In genomic region chr16:13995194-13995593, GRCh38 we compare ENCODE assay signal across 16 cellular contexts.
A peak's percentile ranks its signal among the peaks of the same experiment; 100 is the strongest.
DNase-seq lines count a peak whose midpoint lies in the region; ATAC-seq, FAIRE-seq and TF ChIP-seq lines count a peak whose summit lies in the region.
"Had no signal": no experiment of that assay in that cellular context is flagged by ENCODE, and none has a peak within 500 bp of the region (broad histone marks: within the 10 kb centered on the region; RNA-seq: fewer than 3 reads in every experiment).

No MANE protein-coding gene starts in this region.

- H3K9ac ChIP-seq in HepG2 (ENCODE audit: insufficient read depth, low read depth, low read length): no peak overlapping the region
- H3K9ac ChIP-seq in skeletal muscle tissue (ENCODE audit: low read depth in 1 of 3, low read length in 3 of 3): peak overlapping the region in 2 of 3 donors; percentile 26 to 52
- H3K9ac ChIP-seq: BLaER1 treated with 17β-estradiol and CSF1 and Interleukin-3, amounts not matched to agents 10 nM and 100 nM had no signal

- no peak overlapping the region for H2AFZ ChIP-seq in HepG2 (ENCODE audit: low read length)

- H3K27ac ChIP-seq in heart right ventricle: peak overlapping the region; percentile 61 to 86 (median 83)
- H3K27ac ChIP-seq in coronary artery: no peak overlapping the region
- no peak overlapping the region for H3K27ac ChIP-seq in HepG2 (ENCODE audit: extremely low read length, insufficient read depth, low read length)
- peak overlapping the region; percentile 92 for H3K27ac ChIP-seq in skeletal muscle tissue (ENCODE audit: low read depth, low read length)

- H3K4me2 ChIP-seq in HepG2 (ENCODE audit: low read depth, low read length): peak overlapping the region; percentile 34

- H4K20me1 ChIP-seq in HepG2 (ENCODE audit: insufficient read depth, low read length): no peaks in the 10 kb centered on the region
- H4K20me1 ChIP-seq: BLaER1 treated with 17β-estradiol and CSF1 and Interleukin-3, amounts not matched to agents 10 nM and 100 nM had no signal

- TF ChIP-seq CTCF in heart right ventricle (IDR thresholded peaks at IDR 0.05) (no peak), coronary artery (IDR thresholded peaks at IDR 0.05) (no peak), HepG2 (CRISPR knock-in tag; IDR thresholded peaks at IDR 0.05) (no peak)

- DNase-seq in heart right ventricle (no peak), left ventricle myocardium superior (no peak), coronary artery (ENCODE audit: low spot score) (peak; percentile 22), HepG2 (ENCODE audit: low spot score) (peak; percentile 45), SIG-M5 (lab: John Stamatoyannopoulos, UW) (no peak)
- no peak for DNase-seq in activated CD4-positive, alpha-beta memory T cell treated with anti-CD3 and anti-CD28 coated beads, Interleukin-2, amount 10 ng/mL, durations not matched to agents 7 days and 5 days
- DNase-seq: ACHN; CD4-positive, CD25-positive, alpha-beta regulatory T cell; DMS79 treated with DMSO at 0.1 percent for 48 hours; EL; GDM1 had no signal

- no peak overlapping the region for H3K27ac Mint-ChIP-seq in activated CD4-positive, alpha-beta memory T cell treated with anti-CD3 and anti-CD28 coated beads, Interleukin-2, amount 10 ng/mL, durations not matched to agents 7 days and 5 days
- H3K27ac Mint-ChIP-seq: CD4-positive, CD25-positive, alpha-beta regulatory T cell had no signal

- intact Hi-C loops in heart right ventricle (cut with DNase I) (loop anchor here in 3 of 10 donors (5.0 kb wide), 2 partner anchors 33 to 58 kb away; no protein-coding TSS in a partner anchor), left ventricle myocardium superior (cut with micrococcal nuclease) (loop anchor here (10.0 kb wide), 1 partner anchor 70 kb away; the partner anchor contains the start of gene ERCC4), HepG2 (cut with micrococcal nuclease; ENCODE audit: unreplicated experiment) (no loop called here)

- 81 to 90% methylated on average over 1 of the region's 1 CpG for WGBS in heart right ventricle, 2 donors
- 3% methylated on average over 1 of the region's 1 CpG for WGBS in HepG2 (ENCODE audit: low lambda C conversion rate)

- no peaks in the 10 kb centered on the region for H3K27me3 Mint-ChIP-seq in activated CD4-positive, alpha-beta memory T cell treated with anti-CD3 and anti-CD28 coated beads, Interleukin-2, amount 10 ng/mL, durations not matched to agents 7 days and 5 days
- H3K27me3 Mint-ChIP-seq: CD4-positive, CD25-positive, alpha-beta regulatory T cell had no signal

- no peak overlapping the region for H3K4me3 Mint-ChIP-seq in activated CD4-positive, alpha-beta memory T cell treated with anti-CD3 and anti-CD28 coated beads, Interleukin-2, amount 10 ng/mL, durations not matched to agents 7 days and 5 days

- H3K9me3 Mint-ChIP-seq in activated CD4-positive, alpha-beta memory T cell treated with anti-CD3 and anti-CD28 coated beads, Interleukin-2, amount 10 ng/mL, durations not matched to agents 7 days and 5 days: no peaks in the 10 kb centered on the region
- H3K9me3 Mint-ChIP-seq: CD4-positive, CD25-positive, alpha-beta regulatory T cell had no signal

- POLR2A ChIA-PET in HepG2 (lab: Yijun Ruan, JAX): interaction anchor here (1.0 kb wide), 1 partner anchor 17 kb away, joined by 3 read pairs; no protein-coding TSS in a partner anchor
- POLR2A ChIA-PET in activated CD4-positive, alpha-beta memory T cell treated with anti-CD3 and anti-CD28 coated beads, Interleukin-2, amount 10 ng/mL, durations not matched to agents 7 days and 5 days (lab: Charles Lee): no interaction called here

- H3K4me1 Mint-ChIP-seq in activated CD4-positive, alpha-beta memory T cell treated with anti-CD3 and anti-CD28 coated beads, Interleukin-2, amount 10 ng/mL, durations not matched to agents 7 days and 5 days: peaks cover 6% of the 10 kb centered on the region

- FAIRE-seq in HepG2 (lab: Jason Lieb, UNC): peak; percentile 82
- FAIRE-seq: GM12892, H1 had no signal

- ATAC-seq in heart right ventricle (no peak), left ventricle myocardium superior (no peak), HepG2 (peak; percentile 69)

- H3K27me3 ChIP-seq in heart right ventricle (no peaks in the 10 kb centered on the region), HepG2 (ENCODE audit: control insufficient read depth in 1 of 2, insufficient read depth in 2 of 2, low read length in 2 of 2) (peaks cover 0 to 14% of the 10 kb centered on the region in 2 experiments; a peak in 2 of 5 replicates), skeletal muscle tissue (ENCODE audit: control insufficient read depth in 3 of 3, insufficient read depth in 3 of 3, low read length in 3 of 3) (no peaks in the 10 kb centered on the region)
- H3K27me3 ChIP-seq: BLaER1 treated with 17β-estradiol and CSF1 and Interleukin-3, amounts not matched to agents 10 nM and 100 nM had no signal

- no peak for TF ChIP-seq POLR2A in HepG2 (IDR thresholded peaks at IDR 0.05; ENCODE audit: insufficient read depth in 1 of 2, low read depth in 2 of 2, low read length in 2 of 2)

- H3K4me1 ChIP-seq in heart right ventricle (peaks cover 5 to 52% (median 33%) of the 10 kb centered on the region in 9 donors), HepG2 (ENCODE audit: insufficient read depth, low read length) (peaks cover 46% of the 10 kb centered on the region), skeletal muscle tissue (ENCODE audit: control insufficient read depth in 3 of 3, insufficient read depth in 3 of 3, low read length in 3 of 3) (peaks cover 16 to 27% (median 17%) of the 10 kb centered on the region in 3 donors)
- H3K4me1 ChIP-seq: HAP-1 had no signal

- TF ChIP-seq RAD21 in HepG2 (CRISPR knock-in tag; IDR thresholded peaks at IDR 0.05): no peak

- no peak overlapping the region for H3K4me3 ChIP-seq in heart right ventricle
- H3K4me3 ChIP-seq in coronary artery: no peak overlapping the region
- H3K4me3 ChIP-seq in HepG2 (replicated peaks in 1 of 3; ENCODE audit: insufficient read depth in 1 of 3, low read depth in 2 of 3, low read length in 3 of 3): no peak overlapping the region
- peak overlapping the region in 2 of 3 donors; percentile 24 to 70 for H3K4me3 ChIP-seq in skeletal muscle tissue (ENCODE audit: low read length in 3 of 3)
- H3K4me3 ChIP-seq: BLaER1 treated with 17β-estradiol and CSF1 and Interleukin-3, amounts not matched to agents 10 nM and 100 nM; HAP-1 had no signal

- in situ Hi-C loops in HepG2 (cut with HindIII; ENCODE audit: extremely low pct_ligation_motif_present, low pct_unique_long_range_greater_than_20kb): no loop called here

- BruUV-seq in HepG2 (replicated peaks; lab: Mats Ljungman, UMichigan): no TSS peak

- TF ChIP-seq EP300 in HepG2 (IDR thresholded peaks at IDR 0.05; ENCODE audit: low read depth in 2 of 2, low read length in 2 of 2) (peak in 1 of 2 experiments; percentile 33; a peak in 1 of 4 replicates), HepG2 (CRISPR knock-in tag; IDR thresholded peaks at IDR 0.05; ENCODE audit: borderline replicate concordance) (no peak)

- H3K36me3 ChIP-seq in heart right ventricle (no peaks in the 10 kb centered on the region), HepG2 (replicated peaks in 1 of 2; ENCODE audit: control insufficient read depth in 1 of 2, insufficient read depth in 2 of 2, low read length in 2 of 2) (no peaks in the 10 kb centered on the region), skeletal muscle tissue (ENCODE audit: control insufficient read depth in 3 of 3, insufficient read depth in 3 of 3, low read length in 3 of 3) (no peaks in the 10 kb centered on the region)
- H3K36me3 ChIP-seq: BLaER1 treated with 17β-estradiol and CSF1 and Interleukin-3, amounts not matched to agents 10 nM and 100 nM; HAP-1 had no signal

- H3K36me3 Mint-ChIP-seq in activated CD4-positive, alpha-beta memory T cell treated with anti-CD3 and anti-CD28 coated beads, Interleukin-2, amount 10 ng/mL, durations not matched to agents 7 days and 5 days (ENCODE audit: low read depth): no peaks in the 10 kb centered on the region
- H3K36me3 Mint-ChIP-seq: CD4-positive, CD25-positive, alpha-beta regulatory T cell had no signal

- H3K9me3 ChIP-seq in heart right ventricle: no peaks in the 10 kb centered on the region
- H3K9me3 ChIP-seq in HepG2 (ENCODE audit: low read length): no peaks in the 10 kb centered on the region
- no peaks in the 10 kb centered on the region for H3K9me3 ChIP-seq in skeletal muscle tissue (ENCODE audit: control insufficient read depth in 3 of 3, low read length in 3 of 3)
- H3K9me3 ChIP-seq: HAP-1 had no signal

- CTCF ChIA-PET in HepG2 (lab: Yijun Ruan, JAX; ENCODE audit: low intra/inter-chr PET ratio, low total read pairs): no interaction called here
- CTCF ChIA-PET in activated CD4-positive, alpha-beta memory T cell treated with anti-CD3 and anti-CD28 coated beads, Interleukin-2, amount 10 ng/mL, durations not matched to agents 7 days and 5 days (lab: Charles Lee): no interaction called here

- no peaks in the 10 kb centered on the region for H3K79me2 ChIP-seq in HepG2 (ENCODE audit: insufficient read depth, low read length)

TF ChIP-seq in HepG2, 621 proteins besides CTCF, POLR2A, EP300 and RAD21 (continues in another document):
- TF ChIP-seq ZBTB10 (CRISPR knock-in tag; IDR thresholded peaks at IDR 0.05; ENCODE audit: borderline replicate concordance) (no peak), ZNF589 (CRISPR knock-in tag; conservative IDR thresholded peaks at IDR 0.05) (no peak), TFAP4 (IDR thresholded peaks at IDR 0.05; ENCODE audit: borderline replicate concordance, low read depth) (no peak)

Comparison
In these comparisons a context has a peak if more than half of its experiments do, and no peak if none do; other contexts are left out.
1. DNase-seq: peak in coronary artery (single experiment) and HepG2 (single experiment); none in heart right ventricle (0 of 2), left ventricle myocardium superior (single experiment), activated CD4-positive, alpha-beta memory T cell treated with anti-CD3 and anti-CD28 coated beads, Interleukin-2, amount 10 ng/mL, durations not matched to agents 7 days and 5 days (single experiment) and SIG-M5 (single experiment).
2. H3K27ac ChIP-seq: peak in heart right ventricle (10 of 10) and skeletal muscle tissue (single experiment); none in coronary artery (0 of 2) and HepG2 (single experiment).
3. H3K4me3 ChIP-seq: peak in skeletal muscle tissue (2 of 3); none in heart right ventricle (0 of 10), coronary artery (single experiment) and HepG2 (0 of 3).